1 cellular context compared by ENCODE assay signal in the genomic region with DNA sequence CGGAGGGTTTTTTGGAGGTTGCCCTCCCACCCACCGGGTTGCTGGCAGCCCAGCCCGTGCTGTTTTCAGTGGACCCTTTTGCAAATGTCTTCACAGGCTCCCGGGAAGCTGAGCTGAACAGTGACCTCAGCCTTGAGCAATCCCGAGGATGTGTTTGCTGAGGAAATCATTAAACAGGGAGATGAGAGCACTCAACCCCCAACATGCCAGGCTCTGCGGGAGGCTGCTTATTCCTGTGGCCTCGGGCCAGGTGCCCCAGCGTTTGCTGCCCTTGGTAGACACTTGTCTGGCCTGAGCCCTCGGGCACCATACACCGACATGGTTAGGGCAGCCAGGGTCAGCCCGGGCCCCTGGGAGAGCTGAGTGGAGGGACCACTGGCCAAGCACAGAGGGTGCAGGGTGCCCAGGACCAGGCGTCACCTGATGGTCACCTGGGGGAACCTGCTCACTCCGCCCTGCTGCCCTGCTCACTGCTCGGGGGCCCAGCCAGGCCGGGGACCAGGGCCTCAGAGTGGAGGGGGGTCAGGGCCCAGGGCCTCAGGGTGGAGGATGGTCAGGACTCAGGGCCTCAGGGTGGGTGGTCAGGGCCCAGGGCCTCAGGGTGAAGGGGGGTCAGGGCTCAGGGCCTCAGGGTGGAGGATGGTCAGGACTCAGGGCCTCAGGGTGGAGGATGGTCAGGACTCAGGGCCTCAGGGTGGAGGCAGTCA.
TF ChIP-seq lines count a peak whose summit lies in the region.

No MANE protein-coding gene starts in this region.

TF ChIP-seq in HepG2, 621 proteins besides CTCF, POLR2A, EP300 and RAD21 (continued from another document and continues in another):
- TF ChIP-seq, protein P1, sequence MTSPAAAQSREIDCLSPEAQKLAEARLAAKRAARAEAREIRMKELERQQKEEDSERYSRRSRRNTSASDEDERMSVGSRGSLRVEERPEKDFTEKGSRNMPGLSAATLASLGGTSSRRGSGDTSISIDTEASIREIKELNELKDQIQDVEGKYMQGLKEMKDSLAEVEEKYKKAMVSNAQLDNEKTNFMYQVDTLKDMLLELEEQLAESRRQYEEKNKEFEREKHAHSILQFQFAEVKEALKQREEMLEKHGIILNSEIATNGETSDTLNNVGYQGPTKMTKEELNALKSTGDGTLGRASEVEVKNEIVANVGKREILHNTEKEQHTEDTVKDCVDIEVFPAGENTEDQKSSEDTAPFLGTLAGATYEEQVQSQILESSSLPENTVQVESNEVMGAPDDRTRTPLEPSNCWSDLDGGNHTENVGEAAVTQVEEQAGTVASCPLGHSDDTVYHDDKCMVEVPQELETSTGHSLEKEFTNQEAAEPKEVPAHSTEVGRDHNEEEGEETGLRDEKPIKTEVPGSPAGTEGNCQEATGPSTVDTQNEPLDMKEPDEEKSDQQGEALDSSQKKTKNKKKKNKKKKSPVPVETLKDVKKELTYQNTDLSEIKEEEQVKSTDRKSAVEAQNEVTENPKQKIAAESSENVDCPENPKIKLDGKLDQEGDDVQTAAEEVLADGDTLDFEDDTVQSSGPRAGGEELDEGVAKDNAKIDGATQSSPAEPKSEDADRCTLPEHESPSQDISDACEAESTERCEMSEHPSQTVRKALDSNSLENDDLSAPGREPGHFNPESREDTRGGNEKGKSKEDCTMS (CRISPR knock-in tag; conservative IDR thresholded peaks at IDR 0.05), result no peak
- TF ChIP-seq HNF4A (CRISPR knock-in tag; IDR thresholded peaks at IDR 0.05) (peak; percentile 62), JARID2 (CRISPR knock-in tag; IDR thresholded peaks at IDR 0.05; ENCODE audit: insufficient replicate concordance) (no peak), EEA1 (CRISPR knock-in tag; IDR thresholded peaks at IDR 0.05; ENCODE audit: borderline replicate concordance) (no peak), HES4 (CRISPR knock-in tag; IDR thresholded peaks at IDR 0.05; ENCODE audit: borderline replicate concordance) (no peak), KDM5B (CRISPR knock-in tag; IDR thresholded peaks at IDR 0.05; ENCODE audit: borderline replicate concordance) (no peak), ATF7 (IDR thresholded peaks at IDR 0.05) (no peak), ATF7 (CRISPR knock-in tag; IDR thresholded peaks at IDR 0.05) (peak; percentile 88), FOSL1 (CRISPR knock-in tag; IDR thresholded peaks at IDR 0.05; ENCODE audit: borderline replicate concordance) (no peak), SMAD3 (CRISPR knock-in tag; IDR thresholded peaks at IDR 0.05) (peak; percentile 20; the same call in 1 of the 2 replicates), ZC3H13 (CRISPR knock-in tag; IDR thresholded peaks at IDR 0.05) (no peak), BORCS8-MEF2B (CRISPR knock-in tag; IDR thresholded peaks at IDR 0.05) (no peak), ESRRA (CRISPR knock-in tag; IDR thresholded peaks at IDR 0.05; ENCODE audit: low read depth) (no peak), ZNF605 (CRISPR knock-in tag; IDR thresholded peaks at IDR 0.05) (no peak), ZSCAN12 (CRISPR knock-in tag; IDR thresholded peaks at IDR 0.05) (no peak), ZNF564 (CRISPR knock-in tag; IDR thresholded peaks at IDR 0.05) (no peak), ZNF850 (CRISPR knock-in tag; conservative IDR thresholded peaks at IDR 0.05) (no peak), NFRKB (IDR thresholded peaks at IDR 0.05) (no peak), KMT2B (CRISPR knock-in tag; IDR thresholded peaks at IDR 0.05) (no peak), ZNF619 (CRISPR knock-in tag; IDR thresholded peaks at IDR 0.05) (no peak; the same call in 1 of the 2 replicates), ZNF563 (CRISPR knock-in tag; IDR thresholded peaks at IDR 0.05) (no peak), HCFC1 (IDR thresholded peaks at IDR 0.05; ENCODE audit: low read depth, low read length) (no peak), NFATC3 (CRISPR knock-in tag; IDR thresholded peaks at IDR 0.05) (no peak), ZNF746 (CRISPR knock-in tag; IDR thresholded peaks at IDR 0.05) (no peak; the same call in 1 of the 2 replicates), PAX8 (CRISPR knock-in tag; IDR thresholded peaks at IDR 0.05; ENCODE audit: borderline replicate concordance) (no peak), TBP (CRISPR knock-in tag; IDR thresholded peaks at IDR 0.05) (no peak), POGZ (CRISPR knock-in tag; IDR thresholded peaks at IDR 0.05) (no peak), PCBP1 (IDR thresholded peaks at IDR 0.05; ENCODE audit: borderline replicate concordance, low read depth, low read length) (0 out of 2 replicates have a peak, but pooled peaks have one; percentile 42), ZFP37 (CRISPR knock-in tag; IDR thresholded peaks at IDR 0.05; ENCODE audit: borderline replicate concordance) (no peak), HDAC1 (CRISPR knock-in tag; IDR thresholded peaks at IDR 0.05) (peak; percentile 78), PTBP1 (IDR thresholded peaks at IDR 0.05; ENCODE audit: low read depth, low read length, poor library complexity, severe bottlenecking) (no peak), ZFP36L2 (CRISPR knock-in tag; IDR thresholded peaks at IDR 0.05) (no peak), SMAD1 (CRISPR knock-in tag; IDR thresholded peaks at IDR 0.05; ENCODE audit: borderline replicate concordance, low read depth) (0 out of 2 replicates have a peak, but pooled peaks have one; percentile 70), ZFYVE20 (CRISPR knock-in tag; IDR thresholded peaks at IDR 0.05; ENCODE audit: borderline replicate concordance, low read depth) (no peak), ZNF251 (CRISPR knock-in tag; IDR thresholded peaks at IDR 0.05) (no peak)
- TF ChIP-seq, protein P2, sequence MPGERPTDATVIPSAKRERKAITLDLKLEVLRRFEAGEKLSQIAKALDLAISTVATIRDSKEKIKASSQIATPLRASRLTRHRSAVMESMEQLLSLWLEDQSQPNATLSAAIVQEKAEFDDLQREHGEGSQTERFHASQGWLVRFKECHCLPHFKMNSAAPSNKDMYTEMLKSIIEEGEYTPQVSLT (CRISPR knock-in tag; IDR thresholded peaks at IDR 0.05; ENCODE audit: borderline replicate concordance, low read depth), result no peak
- TF ChIP-seq, protein P3, sequence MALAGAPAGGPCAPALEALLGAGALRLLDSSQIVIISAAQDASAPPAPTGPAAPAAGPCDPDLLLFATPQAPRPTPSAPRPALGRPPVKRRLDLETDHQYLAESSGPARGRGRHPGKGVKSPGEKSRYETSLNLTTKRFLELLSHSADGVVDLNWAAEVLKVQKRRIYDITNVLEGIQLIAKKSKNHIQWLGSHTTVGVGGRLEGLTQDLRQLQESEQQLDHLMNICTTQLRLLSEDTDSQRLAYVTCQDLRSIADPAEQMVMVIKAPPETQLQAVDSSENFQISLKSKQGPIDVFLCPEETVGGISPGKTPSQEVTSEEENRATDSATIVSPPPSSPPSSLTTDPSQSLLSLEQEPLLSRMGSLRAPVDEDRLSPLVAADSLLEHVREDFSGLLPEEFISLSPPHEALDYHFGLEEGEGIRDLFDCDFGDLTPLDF (CRISPR knock-in tag; IDR thresholded peaks at IDR 0.05), result no peak
- TF ChIP-seq, protein P4, sequence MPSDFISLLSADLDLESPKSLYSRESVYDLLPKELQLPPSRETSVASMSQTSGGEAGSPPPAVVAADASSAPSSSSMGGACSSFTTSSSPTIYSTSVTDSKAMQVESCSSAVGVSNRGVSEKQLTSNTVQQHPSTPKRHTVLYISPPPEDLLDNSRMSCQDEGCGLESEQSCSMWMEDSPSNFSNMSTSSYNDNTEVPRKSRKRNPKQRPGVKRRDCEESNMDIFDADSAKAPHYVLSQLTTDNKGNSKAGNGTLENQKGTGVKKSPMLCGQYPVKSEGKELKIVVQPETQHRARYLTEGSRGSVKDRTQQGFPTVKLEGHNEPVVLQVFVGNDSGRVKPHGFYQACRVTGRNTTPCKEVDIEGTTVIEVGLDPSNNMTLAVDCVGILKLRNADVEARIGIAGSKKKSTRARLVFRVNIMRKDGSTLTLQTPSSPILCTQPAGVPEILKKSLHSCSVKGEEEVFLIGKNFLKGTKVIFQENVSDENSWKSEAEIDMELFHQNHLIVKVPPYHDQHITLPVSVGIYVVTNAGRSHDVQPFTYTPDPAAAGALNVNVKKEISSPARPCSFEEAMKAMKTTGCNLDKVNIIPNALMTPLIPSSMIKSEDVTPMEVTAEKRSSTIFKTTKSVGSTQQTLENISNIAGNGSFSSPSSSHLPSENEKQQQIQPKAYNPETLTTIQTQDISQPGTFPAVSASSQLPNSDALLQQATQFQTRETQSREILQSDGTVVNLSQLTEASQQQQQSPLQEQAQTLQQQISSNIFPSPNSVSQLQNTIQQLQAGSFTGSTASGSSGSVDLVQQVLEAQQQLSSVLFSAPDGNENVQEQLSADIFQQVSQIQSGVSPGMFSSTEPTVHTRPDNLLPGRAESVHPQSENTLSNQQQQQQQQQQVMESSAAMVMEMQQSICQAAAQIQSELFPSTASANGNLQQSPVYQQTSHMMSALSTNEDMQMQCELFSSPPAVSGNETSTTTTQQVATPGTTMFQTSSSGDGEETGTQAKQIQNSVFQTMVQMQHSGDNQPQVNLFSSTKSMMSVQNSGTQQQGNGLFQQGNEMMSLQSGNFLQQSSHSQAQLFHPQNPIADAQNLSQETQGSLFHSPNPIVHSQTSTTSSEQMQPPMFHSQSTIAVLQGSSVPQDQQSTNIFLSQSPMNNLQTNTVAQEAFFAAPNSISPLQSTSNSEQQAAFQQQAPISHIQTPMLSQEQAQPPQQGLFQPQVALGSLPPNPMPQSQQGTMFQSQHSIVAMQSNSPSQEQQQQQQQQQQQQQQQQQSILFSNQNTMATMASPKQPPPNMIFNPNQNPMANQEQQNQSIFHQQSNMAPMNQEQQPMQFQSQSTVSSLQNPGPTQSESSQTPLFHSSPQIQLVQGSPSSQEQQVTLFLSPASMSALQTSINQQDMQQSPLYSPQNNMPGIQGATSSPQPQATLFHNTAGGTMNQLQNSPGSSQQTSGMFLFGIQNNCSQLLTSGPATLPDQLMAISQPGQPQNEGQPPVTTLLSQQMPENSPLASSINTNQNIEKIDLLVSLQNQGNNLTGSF (CRISPR knock-in tag; IDR thresholded peaks at IDR 0.05), result no peak
- TF ChIP-seq, protein P5, sequence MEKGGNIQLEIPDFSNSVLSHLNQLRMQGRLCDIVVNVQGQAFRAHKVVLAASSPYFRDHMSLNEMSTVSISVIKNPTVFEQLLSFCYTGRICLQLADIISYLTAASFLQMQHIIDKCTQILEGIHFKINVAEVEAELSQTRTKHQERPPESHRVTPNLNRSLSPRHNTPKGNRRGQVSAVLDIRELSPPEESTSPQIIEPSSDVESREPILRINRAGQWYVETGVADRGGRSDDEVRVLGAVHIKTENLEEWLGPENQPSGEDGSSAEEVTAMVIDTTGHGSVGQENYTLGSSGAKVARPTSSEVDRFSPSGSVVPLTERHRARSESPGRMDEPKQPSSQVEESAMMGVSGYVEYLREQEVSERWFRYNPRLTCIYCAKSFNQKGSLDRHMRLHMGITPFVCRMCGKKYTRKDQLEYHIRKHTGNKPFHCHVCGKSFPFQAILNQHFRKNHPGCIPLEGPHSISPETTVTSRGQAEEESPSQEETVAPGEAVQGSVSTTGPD (CRISPR knock-in tag; IDR thresholded peaks at IDR 0.05), result no peak
- TF ChIP-seq, protein P6, sequence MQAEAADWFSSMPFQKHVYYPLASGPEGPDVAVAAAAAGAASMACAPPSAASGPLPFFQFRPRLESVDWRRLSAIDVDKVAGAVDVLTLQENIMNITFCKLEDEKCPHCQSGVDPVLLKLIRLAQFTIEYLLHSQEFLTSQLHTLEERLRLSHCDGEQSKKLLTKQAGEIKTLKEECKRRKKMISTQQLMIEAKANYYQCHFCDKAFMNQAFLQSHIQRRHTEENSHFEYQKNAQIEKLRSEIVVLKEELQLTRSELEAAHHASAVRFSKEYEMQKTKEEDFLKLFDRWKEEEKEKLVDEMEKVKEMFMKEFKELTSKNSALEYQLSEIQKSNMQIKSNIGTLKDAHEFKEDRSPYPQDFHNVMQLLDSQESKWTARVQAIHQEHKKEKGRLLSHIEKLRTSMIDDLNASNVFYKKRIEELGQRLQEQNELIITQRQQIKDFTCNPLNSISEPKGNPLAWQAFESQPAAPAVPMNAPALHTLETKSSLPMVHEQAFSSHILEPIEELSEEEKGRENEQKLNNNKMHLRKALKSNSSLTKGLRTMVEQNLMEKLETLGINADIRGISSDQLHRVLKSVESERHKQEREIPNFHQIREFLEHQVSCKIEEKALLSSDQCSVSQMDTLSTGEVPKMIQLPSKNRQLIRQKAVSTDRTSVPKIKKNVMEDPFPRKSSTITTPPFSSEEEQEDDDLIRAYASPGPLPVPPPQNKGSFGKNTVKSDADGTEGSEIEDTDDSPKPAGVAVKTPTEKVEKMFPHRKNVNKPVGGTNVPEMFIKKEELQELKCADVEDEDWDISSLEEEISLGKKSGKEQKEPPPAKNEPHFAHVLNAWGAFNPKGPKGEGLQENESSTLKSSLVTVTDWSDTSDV (CRISPR knock-in tag; IDR thresholded peaks at IDR 0.05), result no peak
- TF ChIP-seq, protein P7, sequence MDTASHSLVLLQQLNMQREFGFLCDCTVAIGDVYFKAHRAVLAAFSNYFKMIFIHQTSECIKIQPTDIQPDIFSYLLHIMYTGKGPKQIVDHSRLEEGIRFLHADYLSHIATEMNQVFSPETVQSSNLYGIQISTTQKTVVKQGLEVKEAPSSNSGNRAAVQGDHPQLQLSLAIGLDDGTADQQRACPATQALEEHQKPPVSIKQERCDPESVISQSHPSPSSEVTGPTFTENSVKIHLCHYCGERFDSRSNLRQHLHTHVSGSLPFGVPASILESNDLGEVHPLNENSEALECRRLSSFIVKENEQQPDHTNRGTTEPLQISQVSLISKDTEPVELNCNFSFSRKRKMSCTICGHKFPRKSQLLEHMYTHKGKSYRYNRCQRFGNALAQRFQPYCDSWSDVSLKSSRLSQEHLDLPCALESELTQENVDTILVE (CRISPR knock-in tag; IDR thresholded peaks at IDR 0.05), result no peak
- TF ChIP-seq, protein P8, sequence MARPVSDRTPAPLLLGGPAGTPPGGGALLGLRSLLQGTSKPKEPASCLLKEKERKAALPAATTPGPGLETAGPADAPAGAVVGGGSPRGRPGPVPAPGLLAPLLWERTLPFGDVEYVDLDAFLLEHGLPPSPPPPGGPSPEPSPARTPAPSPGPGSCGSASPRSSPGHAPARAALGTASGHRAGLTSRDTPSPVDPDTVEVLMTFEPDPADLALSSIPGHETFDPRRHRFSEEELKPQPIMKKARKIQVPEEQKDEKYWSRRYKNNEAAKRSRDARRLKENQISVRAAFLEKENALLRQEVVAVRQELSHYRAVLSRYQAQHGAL (CRISPR knock-in tag; IDR thresholded peaks at IDR 0.05; ENCODE audit: not compliant biosample characterization), result no peak
- TF ChIP-seq, protein P9, sequence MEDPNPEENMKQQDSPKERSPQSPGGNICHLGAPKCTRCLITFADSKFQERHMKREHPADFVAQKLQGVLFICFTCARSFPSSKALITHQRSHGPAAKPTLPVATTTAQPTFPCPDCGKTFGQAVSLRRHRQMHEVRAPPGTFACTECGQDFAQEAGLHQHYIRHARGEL (CRISPR knock-in tag; IDR thresholded peaks at IDR 0.05), result no peak
- TF ChIP-seq, protein P10, sequence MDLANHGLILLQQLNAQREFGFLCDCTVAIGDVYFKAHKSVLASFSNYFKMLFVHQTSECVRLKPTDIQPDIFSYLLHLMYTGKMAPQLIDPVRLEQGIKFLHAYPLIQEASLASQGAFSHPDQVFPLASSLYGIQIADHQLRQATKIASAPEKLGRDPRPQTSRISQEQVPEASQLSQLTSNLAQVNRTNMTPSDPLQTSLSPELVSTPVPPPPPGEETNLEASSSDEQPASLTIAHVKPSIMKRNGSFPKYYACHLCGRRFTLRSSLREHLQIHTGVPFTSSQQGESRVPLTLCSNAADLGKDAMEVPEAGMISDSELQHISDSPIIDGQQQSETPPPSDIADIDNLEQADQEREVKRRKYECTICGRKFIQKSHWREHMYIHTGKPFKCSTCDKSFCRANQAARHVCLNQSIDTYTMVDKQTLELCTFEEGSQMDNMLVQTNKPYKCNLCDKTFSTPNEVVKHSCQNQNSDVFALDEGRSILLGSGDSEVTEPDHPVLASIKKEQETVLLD (CRISPR knock-in tag; IDR thresholded peaks at IDR 0.05; ENCODE audit: low read depth), result no peak
